Comparison of ENCODE assay signal across 1 cellular context in the genomic region with DNA sequence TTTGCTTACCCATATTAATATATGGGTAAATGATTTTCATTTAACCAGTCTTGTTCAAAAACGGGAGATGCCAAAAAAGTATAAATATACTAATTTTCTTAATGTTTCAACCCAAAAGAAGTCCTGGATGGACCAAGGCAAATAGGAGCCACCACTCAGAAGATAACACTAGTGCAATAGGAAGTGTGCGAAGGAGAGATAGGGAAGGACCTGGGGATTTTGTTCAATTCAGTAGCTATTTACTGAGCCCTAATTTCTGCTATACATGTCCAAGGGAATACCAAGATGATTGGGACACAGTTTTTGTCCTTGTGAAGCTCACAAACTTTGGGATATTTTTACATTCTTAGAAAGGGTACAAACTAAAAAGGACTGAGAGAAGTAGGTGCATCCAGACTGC.
TF ChIP-seq lines count a peak whose summit lies in the region.

No MANE protein-coding gene starts in this region.

TF ChIP-seq in H1, 55 proteins besides CTCF, POLR2A, EP300 and RAD21 (continued from another document):
- TF ChIP-seq, protein P1, sequence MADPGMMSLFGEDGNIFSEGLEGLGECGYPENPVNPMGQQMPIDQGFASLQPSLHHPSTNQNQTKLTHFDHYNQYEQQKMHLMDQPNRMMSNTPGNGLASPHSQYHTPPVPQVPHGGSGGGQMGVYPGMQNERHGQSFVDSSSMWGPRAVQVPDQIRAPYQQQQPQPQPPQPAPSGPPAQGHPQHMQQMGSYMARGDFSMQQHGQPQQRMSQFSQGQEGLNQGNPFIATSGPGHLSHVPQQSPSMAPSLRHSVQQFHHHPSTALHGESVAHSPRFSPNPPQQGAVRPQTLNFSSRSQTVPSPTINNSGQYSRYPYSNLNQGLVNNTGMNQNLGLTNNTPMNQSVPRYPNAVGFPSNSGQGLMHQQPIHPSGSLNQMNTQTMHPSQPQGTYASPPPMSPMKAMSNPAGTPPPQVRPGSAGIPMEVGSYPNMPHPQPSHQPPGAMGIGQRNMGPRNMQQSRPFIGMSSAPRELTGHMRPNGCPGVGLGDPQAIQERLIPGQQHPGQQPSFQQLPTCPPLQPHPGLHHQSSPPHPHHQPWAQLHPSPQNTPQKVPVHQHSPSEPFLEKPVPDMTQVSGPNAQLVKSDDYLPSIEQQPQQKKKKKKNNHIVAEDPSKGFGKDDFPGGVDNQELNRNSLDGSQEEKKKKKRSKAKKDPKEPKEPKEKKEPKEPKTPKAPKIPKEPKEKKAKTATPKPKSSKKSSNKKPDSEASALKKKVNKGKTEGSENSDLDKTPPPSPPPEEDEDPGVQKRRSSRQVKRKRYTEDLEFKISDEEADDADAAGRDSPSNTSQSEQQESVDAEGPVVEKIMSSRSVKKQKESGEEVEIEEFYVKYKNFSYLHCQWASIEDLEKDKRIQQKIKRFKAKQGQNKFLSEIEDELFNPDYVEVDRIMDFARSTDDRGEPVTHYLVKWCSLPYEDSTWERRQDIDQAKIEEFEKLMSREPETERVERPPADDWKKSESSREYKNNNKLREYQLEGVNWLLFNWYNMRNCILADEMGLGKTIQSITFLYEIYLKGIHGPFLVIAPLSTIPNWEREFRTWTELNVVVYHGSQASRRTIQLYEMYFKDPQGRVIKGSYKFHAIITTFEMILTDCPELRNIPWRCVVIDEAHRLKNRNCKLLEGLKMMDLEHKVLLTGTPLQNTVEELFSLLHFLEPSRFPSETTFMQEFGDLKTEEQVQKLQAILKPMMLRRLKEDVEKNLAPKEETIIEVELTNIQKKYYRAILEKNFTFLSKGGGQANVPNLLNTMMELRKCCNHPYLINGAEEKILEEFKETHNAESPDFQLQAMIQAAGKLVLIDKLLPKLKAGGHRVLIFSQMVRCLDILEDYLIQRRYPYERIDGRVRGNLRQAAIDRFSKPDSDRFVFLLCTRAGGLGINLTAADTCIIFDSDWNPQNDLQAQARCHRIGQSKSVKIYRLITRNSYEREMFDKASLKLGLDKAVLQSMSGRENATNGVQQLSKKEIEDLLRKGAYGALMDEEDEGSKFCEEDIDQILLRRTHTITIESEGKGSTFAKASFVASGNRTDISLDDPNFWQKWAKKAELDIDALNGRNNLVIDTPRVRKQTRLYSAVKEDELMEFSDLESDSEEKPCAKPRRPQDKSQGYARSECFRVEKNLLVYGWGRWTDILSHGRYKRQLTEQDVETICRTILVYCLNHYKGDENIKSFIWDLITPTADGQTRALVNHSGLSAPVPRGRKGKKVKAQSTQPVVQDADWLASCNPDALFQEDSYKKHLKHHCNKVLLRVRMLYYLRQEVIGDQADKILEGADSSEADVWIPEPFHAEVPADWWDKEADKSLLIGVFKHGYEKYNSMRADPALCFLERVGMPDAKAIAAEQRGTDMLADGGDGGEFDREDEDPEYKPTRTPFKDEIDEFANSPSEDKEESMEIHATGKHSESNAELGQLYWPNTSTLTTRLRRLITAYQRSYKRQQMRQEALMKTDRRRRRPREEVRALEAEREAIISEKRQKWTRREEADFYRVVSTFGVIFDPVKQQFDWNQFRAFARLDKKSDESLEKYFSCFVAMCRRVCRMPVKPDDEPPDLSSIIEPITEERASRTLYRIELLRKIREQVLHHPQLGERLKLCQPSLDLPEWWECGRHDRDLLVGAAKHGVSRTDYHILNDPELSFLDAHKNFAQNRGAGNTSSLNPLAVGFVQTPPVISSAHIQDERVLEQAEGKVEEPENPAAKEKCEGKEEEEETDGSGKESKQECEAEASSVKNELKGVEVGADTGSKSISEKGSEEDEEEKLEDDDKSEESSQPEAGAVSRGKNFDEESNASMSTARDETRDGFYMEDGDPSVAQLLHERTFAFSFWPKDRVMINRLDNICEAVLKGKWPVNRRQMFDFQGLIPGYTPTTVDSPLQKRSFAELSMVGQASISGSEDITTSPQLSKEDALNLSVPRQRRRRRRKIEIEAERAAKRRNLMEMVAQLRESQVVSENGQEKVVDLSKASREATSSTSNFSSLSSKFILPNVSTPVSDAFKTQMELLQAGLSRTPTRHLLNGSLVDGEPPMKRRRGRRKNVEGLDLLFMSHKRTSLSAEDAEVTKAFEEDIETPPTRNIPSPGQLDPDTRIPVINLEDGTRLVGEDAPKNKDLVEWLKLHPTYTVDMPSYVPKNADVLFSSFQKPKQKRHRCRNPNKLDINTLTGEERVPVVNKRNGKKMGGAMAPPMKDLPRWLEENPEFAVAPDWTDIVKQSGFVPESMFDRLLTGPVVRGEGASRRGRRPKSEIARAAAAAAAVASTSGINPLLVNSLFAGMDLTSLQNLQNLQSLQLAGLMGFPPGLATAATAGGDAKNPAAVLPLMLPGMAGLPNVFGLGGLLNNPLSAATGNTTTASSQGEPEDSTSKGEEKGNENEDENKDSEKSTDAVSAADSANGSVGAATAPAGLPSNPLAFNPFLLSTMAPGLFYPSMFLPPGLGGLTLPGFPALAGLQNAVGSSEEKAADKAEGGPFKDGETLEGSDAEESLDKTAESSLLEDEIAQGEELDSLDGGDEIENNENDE (IDR thresholded peaks at IDR 0.05; ENCODE audit: insufficient replicate concordance, low read length): no peak
- TF ChIP-seq RXRA (IDR thresholded peaks at IDR 0.05; ENCODE audit: insufficient read depth, low read depth, low read length): no peak
- TF ChIP-seq TEAD4 (IDR thresholded peaks at IDR 0.05; ENCODE audit: low read depth, low read length): no peak
- TF ChIP-seq CHD1 (IDR thresholded peaks at IDR 0.05; ENCODE audit: low read depth, low read length): no peak
- no peak for TF ChIP-seq HDAC6 (IDR thresholded peaks at IDR 0.05; ENCODE audit: low read depth, low read length)
- no peak for TF ChIP-seq SAP30 (IDR thresholded peaks at IDR 0.05; ENCODE audit: insufficient read depth, insufficient replicate concordance, low read length)
